ENCODE assay signal across 20 cellular contexts in the genomic region with DNA sequence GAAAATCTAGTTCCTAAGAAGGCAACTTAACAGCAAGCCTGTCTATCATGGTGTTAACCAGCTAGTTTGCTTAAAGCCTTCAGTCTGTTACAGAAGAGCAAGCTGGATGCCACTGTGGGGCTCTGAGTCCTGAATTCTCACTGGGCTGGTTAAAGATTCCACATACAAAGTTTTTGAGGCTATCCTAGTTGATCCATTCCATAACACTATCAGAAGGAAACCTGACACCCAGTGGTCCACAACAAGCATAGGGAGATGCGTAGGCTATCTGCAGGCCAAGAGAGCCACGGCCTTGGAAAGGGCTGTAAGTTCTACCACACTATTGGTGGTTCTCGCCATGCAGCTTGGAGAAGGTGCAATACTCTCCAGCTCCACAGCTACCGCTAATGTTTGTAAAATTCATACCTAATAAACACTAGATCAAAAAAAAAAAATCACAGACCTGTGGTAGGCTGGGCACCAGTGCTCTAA. TPM values are rescaled to one million over a fixed set of nuclear protein-coding genes. Genes with fewer than 3 reads are reported as not detected.
DNase-seq lines count a peak whose midpoint lies in the region; ATAC-seq and TF ChIP-seq lines count a peak whose summit lies in the region.
"Had no signal": no experiment of that assay in that cellular context is flagged by ENCODE, and none has a peak within 500 bp of the region (broad histone marks: within the 10 kb centered on the region; RNA-seq: fewer than 3 reads in every experiment).

No MANE protein-coding gene starts in this region.

- CTCF ChIA-PET in SK-N-SH (lab: Yijun Ruan, JAX) = interaction anchor here (0.7 kb wide), 1 partner anchor 11 kb away, joined by 3 read pairs; no protein-coding TSS in a partner anchor

- TF ChIP-seq RAD21 in SK-N-SH (IDR thresholded peaks at IDR 0.05; ENCODE audit: low read length) = no peak

- H4K20me1 ChIP-seq in SK-N-SH (ENCODE audit: insufficient read depth) = peaks cover 25% of the 10 kb centered on the region; the same call in 1 of the 2 replicates

- no peaks in the 10 kb centered on the region for H3K9me3 ChIP-seq in SK-N-SH
- no peaks in the 10 kb centered on the region for H3K9me3 ChIP-seq in endodermal cell (ENCODE audit: control insufficient read depth, low read length)
- H3K9me3 ChIP-seq in testis = no peaks in the 10 kb centered on the region
- H3K9me3 ChIP-seq: esophagus squamous epithelium had no signal

- DNase-seq in SK-N-SH (no peak), OCI-M1 (lab: John Stamatoyannopoulos, UW) (peak; percentile 35), endodermal cell (peak; percentile 52), testis (no peak)
- no peak for DNase-seq in stimulated activated naive B cell treated with anti-CD40 and anti-IgM and Interleukin-4, amounts not matched to agents 10 μg/mL and 1 μg/mL and 100 μg/mL, for 72 hours
- no peak for DNase-seq in activated T-helper 2 cell treated with anti-CD3 and anti-CD28 coated beads, Interferon-gamma antibody, Interleukin-2, Interleukin-4, amounts not matched to agents 10 μg/mL and 5 μg/mL and 100 μg/mL, durations not matched to agents 14 hours and 24 hours and 36 hours (ENCODE audit: low spot score)
- DNase-seq: ACHN; activated CD4-positive, CD25-positive, alpha-beta regulatory T cell treated with anti-CD3 and anti-CD28 coated beads, Interleukin-2, amount 50 U/mL, for 72 hours; activated T-cell treated with anti-CD3 and anti-CD28 coated beads, Interleukin-2, amount 50 U/mL, for 4 hours; aorta; esophagus squamous epithelium; NCI-H226; right cardiac atrium; stimulated activated CD4-positive, alpha-beta T cell treated with anti-CD3 and anti-CD28 coated beads, Interleukin-1b, Interleukin-23, amount 100 ng/mL, for 48 hours had no signal

- H3K27ac ChIP-seq in SK-N-SH (ENCODE audit: low read depth in 2 of 2, low read length in 1 of 2) = no peak overlapping the region
- peak overlapping the region; percentile 36 for H3K27ac ChIP-seq in endodermal cell (ENCODE audit: low read depth, low read length)
- H3K27ac ChIP-seq in testis = no peak overlapping the region
- H3K27ac ChIP-seq: hepatocyte had no signal

- H3K9me3 Mint-ChIP-seq in endodermal cell = no peaks in the 10 kb centered on the region
- H3K9me3 Mint-ChIP-seq in stimulated activated naive B cell treated with anti-CD40 and anti-IgM and Interleukin-4, amounts not matched to agents 10 μg/mL and 1 μg/mL and 100 μg/mL, for 72 hours = no peaks in the 10 kb centered on the region
- H3K9me3 Mint-ChIP-seq in activated T-helper 2 cell treated with anti-CD3 and anti-CD28 coated beads, Interferon-gamma antibody, Interleukin-2, Interleukin-4, amounts not matched to agents 10 μg/mL and 5 μg/mL and 100 μg/mL, durations not matched to agents 14 hours and 24 hours and 36 hours = no peaks in the 10 kb centered on the region
- H3K9me3 Mint-ChIP-seq: activated T-cell treated with anti-CD3 and anti-CD28 coated beads, Interleukin-2, amount 50 U/mL, for 4 hours; dendritic cell treated with granulocyte-macrophage colony-stimulating factor and Interleukin-4, amounts not matched to agents 40 ng/mL and 50 ng/mL, for 4 days had no signal

- H3K27me3 ChIP-seq in SK-N-SH (ENCODE audit: insufficient read depth) (no peaks in the 10 kb centered on the region), endodermal cell (ENCODE audit: control insufficient read depth, insufficient read depth, low read length, poor library complexity, severe bottlenecking) (no peaks in the 10 kb centered on the region), testis (no peaks in the 10 kb centered on the region)
- H3K27me3 ChIP-seq: esophagus squamous epithelium, hepatocyte had no signal

- no peak overlapping the region for H3K4me2 ChIP-seq in SK-N-SH
- H3K4me2 ChIP-seq: hepatocyte had no signal

- no peak for TF ChIP-seq EP300 in SK-N-SH (IDR thresholded peaks at IDR 0.05; ENCODE audit: borderline replicate concordance in 1 of 2, low read depth in 1 of 2, low read length in 1 of 2)

- ATAC-seq in SK-N-SH treated with all-trans-retinoic acid at 6 μM for 48 hours = peak; percentile 28
- peak; percentile 17 to 18 for ATAC-seq in stimulated activated naive B cell treated with anti-CD40 and anti-IgM and Interleukin-4, amounts not matched to agents 10 μg/mL and 1 μg/mL and 100 μg/mL, for 72 hours (replicated peaks)
- ATAC-seq in HG03521 (IDR thresholded peaks at IDR 0.05; ENCODE audit: unreplicated experiment) = no peak

- no peaks in the 10 kb centered on the region for H3K27me3 Mint-ChIP-seq in endodermal cell (ENCODE audit: insufficient read depth)
- no peaks in the 10 kb centered on the region for H3K27me3 Mint-ChIP-seq in stimulated activated naive B cell treated with anti-CD40 and anti-IgM and Interleukin-4, amounts not matched to agents 10 μg/mL and 1 μg/mL and 100 μg/mL, for 72 hours
- H3K27me3 Mint-ChIP-seq in activated T-helper 2 cell treated with anti-CD3 and anti-CD28 coated beads, Interferon-gamma antibody, Interleukin-2, Interleukin-4, amounts not matched to agents 10 μg/mL and 5 μg/mL and 100 μg/mL, durations not matched to agents 14 hours and 24 hours and 36 hours (ENCODE audit: low read depth) = no peaks in the 10 kb centered on the region
- H3K27me3 Mint-ChIP-seq: dendritic cell treated with granulocyte-macrophage colony-stimulating factor and Interleukin-4, amounts not matched to agents 40 ng/mL and 50 ng/mL, for 4 days had no signal

- no peak overlapping the region for H2AFZ ChIP-seq in SK-N-SH (ENCODE audit: low read depth)
- H2AFZ ChIP-seq: hepatocyte had no signal

- H3K4me1 ChIP-seq in SK-N-SH (ENCODE audit: control insufficient read depth in 1 of 2, insufficient read depth in 2 of 2, low read depth in 1 of 2, low read length in 1 of 2) = peaks cover 0 to 14% of the 10 kb centered on the region in 2 experiments; a peak in 2 of 4 replicates
- no peaks in the 10 kb centered on the region for H3K4me1 ChIP-seq in endodermal cell (ENCODE audit: control insufficient read depth, insufficient read depth, low read length)
- H3K4me1 ChIP-seq in testis = no peaks in the 10 kb centered on the region
- H3K4me1 ChIP-seq: esophagus squamous epithelium had no signal

- H3F3A ChIP-seq in SK-N-SH (replicated peaks; ENCODE audit: insufficient read depth) = peaks cover 28% of the 10 kb centered on the region

- intact Hi-C loops in testis (cut with DNase I; ENCODE audit: low total_unique reads) = no loop called here
- intact Hi-C loops in activated T-helper 2 cell treated with anti-CD3 and anti-CD28 coated beads, Interferon-gamma antibody, Interleukin-2, Interleukin-4, amounts not matched to agents 10 μg/mL and 5 μg/mL and 100 μg/mL, durations not matched to agents 14 hours and 24 hours and 36 hours (cut with micrococcal nuclease) = no loop called here

- TF ChIP-seq CTCF in SK-N-SH (IDR thresholded peaks at IDR 0.05) = no peak
- no peak for TF ChIP-seq CTCF in endodermal cell (conservative IDR thresholded peaks at IDR 0.05)
- no peak for TF ChIP-seq CTCF in testis (IDR thresholded peaks at IDR 0.05)

- peak overlapping the region; percentile 48 for H3K27ac Mint-ChIP-seq in endodermal cell
- peak overlapping the region; percentile 91 for H3K27ac Mint-ChIP-seq in stimulated activated naive B cell treated with anti-CD40 and anti-IgM and Interleukin-4, amounts not matched to agents 10 μg/mL and 1 μg/mL and 100 μg/mL, for 72 hours
- no peak overlapping the region for H3K27ac Mint-ChIP-seq in activated T-helper 2 cell treated with anti-CD3 and anti-CD28 coated beads, Interferon-gamma antibody, Interleukin-2, Interleukin-4, amounts not matched to agents 10 μg/mL and 5 μg/mL and 100 μg/mL, durations not matched to agents 14 hours and 24 hours and 36 hours
- H3K27ac Mint-ChIP-seq: dendritic cell treated with granulocyte-macrophage colony-stimulating factor and Interleukin-4, amounts not matched to agents 40 ng/mL and 50 ng/mL, for 4 days had no signal

- peaks cover 2% of the 10 kb centered on the region; the same call in 1 of the 2 replicates for H3K79me2 ChIP-seq in SK-N-SH (ENCODE audit: insufficient read depth)

- peaks cover 35% of the 10 kb centered on the region for H3K36me3 Mint-ChIP-seq in endodermal cell (ENCODE audit: low read depth)
- peaks cover 27 to 38% of the 10 kb centered on the region in 2 donors for H3K36me3 Mint-ChIP-seq in stimulated activated naive B cell treated with anti-CD40 and anti-IgM and Interleukin-4, amounts not matched to agents 10 μg/mL and 1 μg/mL and 100 μg/mL, for 72 hours
- H3K36me3 Mint-ChIP-seq in activated T-helper 2 cell treated with anti-CD3 and anti-CD28 coated beads, Interferon-gamma antibody, Interleukin-2, Interleukin-4, amounts not matched to agents 10 μg/mL and 5 μg/mL and 100 μg/mL, durations not matched to agents 14 hours and 24 hours and 36 hours (ENCODE audit: low read depth) = peaks cover 42% of the 10 kb centered on the region

- POLR2A ChIA-PET in SK-N-SH (lab: Yijun Ruan, JAX) = no interaction called here

- no peak for TF ChIP-seq POLR2A in testis (IDR thresholded peaks at IDR 0.05)

- no peaks in the 10 kb centered on the region for H3K9me2 ChIP-seq in SK-N-SH

- H3K36me3 ChIP-seq in SK-N-SH (replicated peaks in 1 of 2; ENCODE audit: control insufficient read depth in 1 of 2, insufficient read depth in 2 of 2, low read length in 1 of 2) (peaks cover 29 to 38% of the 10 kb centered on the region in 2 experiments), endodermal cell (ENCODE audit: control insufficient read depth, insufficient read depth, low read length) (peaks cover 39% of the 10 kb centered on the region), testis (ENCODE audit: low read depth, missing control alignments) (no peaks in the 10 kb centered on the region)

- H3K4me1 Mint-ChIP-seq in endodermal cell = peaks cover 17% of the 10 kb centered on the region
- H3K4me1 Mint-ChIP-seq in stimulated activated naive B cell treated with anti-CD40 and anti-IgM and Interleukin-4, amounts not matched to agents 10 μg/mL and 1 μg/mL and 100 μg/mL, for 72 hours = peaks cover 13 to 25% of the 10 kb centered on the region in 2 donors
- peaks cover 8% of the 10 kb centered on the region for H3K4me1 Mint-ChIP-seq in activated T-helper 2 cell treated with anti-CD3 and anti-CD28 coated beads, Interferon-gamma antibody, Interleukin-2, Interleukin-4, amounts not matched to agents 10 μg/mL and 5 μg/mL and 100 μg/mL, durations not matched to agents 14 hours and 24 hours and 36 hours (ENCODE audit: low read depth)

- H3K9ac ChIP-seq in SK-N-SH (no peak overlapping the region), endodermal cell (ENCODE audit: extremely low read depth, low read length, poor library complexity, severe bottlenecking) (no peak overlapping the region)

- H3K4me3 Mint-ChIP-seq in endodermal cell = no peak overlapping the region
- H3K4me3 Mint-ChIP-seq in stimulated activated naive B cell treated with anti-CD40 and anti-IgM and Interleukin-4, amounts not matched to agents 10 μg/mL and 1 μg/mL and 100 μg/mL, for 72 hours = no peak overlapping the region
- H3K4me3 Mint-ChIP-seq in activated T-helper 2 cell treated with anti-CD3 and anti-CD28 coated beads, Interferon-gamma antibody, Interleukin-2, Interleukin-4, amounts not matched to agents 10 μg/mL and 5 μg/mL and 100 μg/mL, durations not matched to agents 14 hours and 24 hours and 36 hours (ENCODE audit: low read depth) = no peak overlapping the region
- H3K4me3 Mint-ChIP-seq: activated T-cell treated with anti-CD3 and anti-CD28 coated beads, Interleukin-2, amount 50 U/mL, for 4 hours; dendritic cell treated with granulocyte-macrophage colony-stimulating factor and Interleukin-4, amounts not matched to agents 40 ng/mL and 50 ng/mL, for 4 days had no signal

- H3K4me3 ChIP-seq in SK-N-SH (ENCODE audit: low read depth in 2 of 2, low read length in 1 of 2) (no peak overlapping the region), endodermal cell (ENCODE audit: low read length) (no peak overlapping the region), testis (no peak overlapping the region)
- H3K4me3 ChIP-seq: esophagus squamous epithelium, hepatocyte had no signal

- WGBS in SK-N-SH (ENCODE audit: low lambda C conversion rate) = 89% methylated on average over 4 of the region's 4 CpGs
- 92 to 95% methylated on average over 4 of the region's 4 CpGs for WGBS in endodermal cell (ENCODE audit: insufficient coverage in 1 of 2, insufficient read length in 1 of 2), 2 experiments
- 74 to 83% methylated on average over 4 of the region's 4 CpGs for WGBS in testis, 2 donors

RNA-seq across cellular contexts. Expression of a gene that starts 0.4 kb away (rescaled TPM):
- polyA plus RNA-seq in SK-N-SH (2012; rRNA removed) (not detected in 2 replicates), testis (ENCODE audit: insufficient read depth, low read depth, low replicate concordance) (not detected)
- polyA plus RNA-seq in SK-N-SH (2012; cell fraction: cytosol; rRNA removed) = not detected in 2 replicates
- polyA plus RNA-seq in SK-N-SH (2012; cell fraction: nucleus; rRNA removed) = not detected in 2 replicates
- total RNA-seq in endodermal cell (not detected), testis (not detected)
- not detected for polyA plus RNA-seq in endodermal cell (2013, experiment 1 of 2)
- not detected for polyA plus RNA-seq in endodermal cell (2013, experiment 2 of 2)
- total RNA-seq in activated T-helper 2 cell treated with anti-CD3 and anti-CD28 coated beads, Interferon-gamma antibody, Interleukin-2, Interleukin-4, amounts not matched to agents 10 μg/mL and 5 μg/mL and 100 μg/mL, durations not matched to agents 14 hours and 24 hours and 36 hours = not detected in 2 replicates
- total RNA-seq: activated T-cell treated with anti-CD3 and anti-CD28 coated beads, Interleukin-2, amount 50 U/mL, for 4 hours; aorta; esophagus squamous epithelium; myocyte; right cardiac atrium; ureter had no signal
- polyA plus RNA-seq: aorta, right cardiac atrium had no signal

RNA-seq across cellular contexts. Expression of a gene that starts 13.5 kb away (rescaled TPM):
- polyA plus RNA-seq in SK-N-SH (2012; rRNA removed) (502 and 556 TPM in 2 replicates), testis (ENCODE audit: insufficient read depth, low read depth, low replicate concordance) (250 TPM)
- 262 and 369 TPM in 2 replicates for polyA plus RNA-seq in SK-N-SH (2012; cell fraction: cytosol; rRNA removed)
- 1,458 and 1,636 TPM in 2 replicates for polyA plus RNA-seq in SK-N-SH (2012; cell fraction: nucleus; rRNA removed)
- total RNA-seq in endodermal cell (100 to 1,000 TPM; 572 to 654 TPM), testis (100 to 1,000 TPM; 312 to 360 TPM)
- 685 TPM for polyA plus RNA-seq in endodermal cell (2013, experiment 1 of 2)
- 576 TPM for polyA plus RNA-seq in endodermal cell (2013, experiment 2 of 2)
- 579 and 583 TPM in 2 replicates for total RNA-seq in activated T-helper 2 cell treated with anti-CD3 and anti-CD28 coated beads, Interferon-gamma antibody, Interleukin-2, Interleukin-4, amounts not matched to agents 10 μg/mL and 5 μg/mL and 100 μg/mL, durations not matched to agents 14 hours and 24 hours and 36 hours

RNA-seq across cellular contexts. Expression of a gene that starts 18.1 kb away (rescaled TPM):
- polyA plus RNA-seq in SK-N-SH (2012; rRNA removed) (13.6 and 15.6 TPM in 2 replicates), testis (ENCODE audit: insufficient read depth, low read depth, low replicate concordance) (4.7 TPM)
- polyA plus RNA-seq in SK-N-SH (2012; cell fraction: cytosol; rRNA removed) = 14.3 and 17.1 TPM in 2 replicates
- 10.1 and 16.5 TPM in 2 replicates for polyA plus RNA-seq in SK-N-SH (2012; cell fraction: nucleus; rRNA removed)
- total RNA-seq in endodermal cell (1 to 10 TPM; 1.7 to 2.1 TPM), testis (1 to 10 TPM; 3.3 to 6.9 TPM)
- 11.8 TPM for polyA plus RNA-seq in endodermal cell (2013, experiment 1 of 2)
- 12.1 TPM for polyA plus RNA-seq in endodermal cell (2013, experiment 2 of 2)
- total RNA-seq in activated T-helper 2 cell treated with anti-CD3 and anti-CD28 coated beads, Interferon-gamma antibody, Interleukin-2, Interleukin-4, amounts not matched to agents 10 μg/mL and 5 μg/mL and 100 μg/mL, durations not matched to agents 14 hours and 24 hours and 36 hours = 0.69 and 0.82 TPM in 2 replicates

RNA-seq across cellular contexts. Expression of a gene that starts 19.1 kb away (rescaled TPM):
- 14.6 and 17.1 TPM in 2 replicates for polyA plus RNA-seq in SK-N-SH (2012; rRNA removed)
- 11.8 and 14.3 TPM in 2 replicates for polyA plus RNA-seq in SK-N-SH (2012; cell fraction: cytosol; rRNA removed)
- 20.8 and 29.3 TPM in 2 replicates for polyA plus RNA-seq in SK-N-SH (2012; cell fraction: nucleus; rRNA removed)
- total RNA-seq in endodermal cell = 10 to 100 TPM; 17.4 to 26.3 TPM
- 26.5 TPM for polyA plus RNA-seq in endodermal cell (2013, experiment 1 of 2)
- polyA plus RNA-seq in endodermal cell (2013, experiment 2 of 2) = 22.9 TPM
- total RNA-seq in testis = 10 to 100 TPM; 51.2 to 55.3 TPM
- polyA plus RNA-seq in testis (ENCODE audit: insufficient read depth, low read depth, low replicate concordance) = 25.9 TPM
- 15.7 and 17.6 TPM in 2 replicates for total RNA-seq in activated T-helper 2 cell treated with anti-CD3 and anti-CD28 coated beads, Interferon-gamma antibody, Interleukin-2, Interleukin-4, amounts not matched to agents 10 μg/mL and 5 μg/mL and 100 μg/mL, durations not matched to agents 14 hours and 24 hours and 36 hours

RNA-seq across cellular contexts. Expression of a gene that starts 30.4 kb away (rescaled TPM):
- 9.7 and 9.9 TPM in 2 replicates for polyA plus RNA-seq in SK-N-SH (2012; rRNA removed)
- polyA plus RNA-seq in SK-N-SH (2012; cell fraction: cytosol; rRNA removed) = 5.6 and 7.1 TPM in 2 replicates
- polyA plus RNA-seq in SK-N-SH (2012; cell fraction: nucleus; rRNA removed) = 7.2 and 11.1 TPM in 2 replicates
- total RNA-seq in endodermal cell = 1 to 10 TPM; 8.2 to 8.5 TPM
- 4.1 TPM for polyA plus RNA-seq in endodermal cell (2013, experiment 1 of 2)
- 4.5 TPM for polyA plus RNA-seq in endodermal cell (2013, experiment 2 of 2)
- 1 to 10 TPM; 4.4 to 5.4 TPM for total RNA-seq in testis
- 4.1 TPM for polyA plus RNA-seq in testis (ENCODE audit: insufficient read depth, low read depth, low replicate concordance)
- total RNA-seq in activated T-helper 2 cell treated with anti-CD3 and anti-CD28 coated beads, Interferon-gamma antibody, Interleukin-2, Interleukin-4, amounts not matched to agents 10 μg/mL and 5 μg/mL and 100 μg/mL, durations not matched to agents 14 hours and 24 hours and 36 hours = 30.6 and 31.5 TPM in 2 replicates

Comparison
In these comparisons a context has a peak if more than half of its experiments do, and no peak if none do; other contexts are left out.
1. DNase-seq: peak in OCI-M1 (single experiment) and endodermal cell (single experiment); none in SK-N-SH (single experiment), stimulated activated naive B cell treated with anti-CD40 and anti-IgM and Interleukin-4, amounts not matched to agents 10 μg/mL and 1 μg/mL and 100 μg/mL, for 72 hours (single experiment), testis (single experiment) and activated T-helper 2 cell treated with anti-CD3 and anti-CD28 coated beads, Interferon-gamma antibody, Interleukin-2, Interleukin-4, amounts not matched to agents 10 μg/mL and 5 μg/mL and 100 μg/mL, durations not matched to agents 14 hours and 24 hours and 36 hours (single experiment).